Comparison of ENCODE assay signal across 7 cellular contexts in the genomic region with DNA sequence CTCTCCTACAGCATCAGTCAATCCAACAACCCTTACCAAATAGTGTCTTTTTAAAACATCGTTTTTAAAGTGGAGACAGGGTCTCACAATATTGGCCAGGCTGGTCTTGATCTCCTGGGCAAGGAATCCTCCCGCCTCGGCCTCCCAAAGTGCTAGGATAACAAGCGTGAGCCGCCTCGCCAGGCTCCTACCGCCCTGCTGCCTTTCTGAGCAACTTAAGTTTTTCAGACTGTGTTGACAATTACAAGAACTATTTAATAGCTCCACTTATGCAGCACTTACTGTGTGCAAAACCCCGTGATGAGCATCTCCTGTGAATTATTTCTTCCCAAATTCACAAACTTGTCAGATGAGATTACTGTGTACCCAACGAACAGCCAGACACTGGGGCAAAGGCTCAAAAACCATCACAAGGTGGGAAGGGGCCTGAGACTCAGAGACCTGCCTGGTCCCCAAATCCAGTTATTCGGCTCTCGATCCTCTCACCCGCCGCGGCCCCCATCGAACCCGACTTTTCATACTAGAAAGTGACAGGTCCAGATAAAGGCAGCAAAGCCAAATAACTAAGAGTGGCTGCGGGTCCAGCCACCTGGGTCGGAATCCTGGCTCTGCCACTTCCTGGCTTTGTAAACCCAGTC. TPM values are rescaled to one million over a fixed set of nuclear protein-coding genes. Genes with fewer than 3 reads are reported as not detected.
DNase-seq lines count a peak whose midpoint lies in the region; ATAC-seq, FAIRE-seq and TF ChIP-seq lines count a peak whose summit lies in the region.

No MANE protein-coding gene starts in this region.

- H3K27ac Mint-ChIP-seq in activated naive CD4-positive, alpha-beta T cell treated with anti-CD3 and anti-CD28 coated beads, Interleukin-2, amount 50 U/mL, for 72 hours: peak overlapping the region; percentile 95 to 100

- H3K36me3 Mint-ChIP-seq in activated naive CD4-positive, alpha-beta T cell treated with anti-CD3 and anti-CD28 coated beads, Interleukin-2, amount 50 U/mL, for 72 hours: peaks cover 55% of the 10 kb centered on the region in 2 donors

- H3K4me3 ChIP-seq in HUES48 (ENCODE audit: low read depth, low read length) (peak overlapping the region; percentile 95), iPS-18a (ENCODE audit: low read length) (peak overlapping the region; percentile 94), stomach smooth muscle (ENCODE audit: low read length in 2 of 2) (peak overlapping the region; percentile 96 to 98)

- peak overlapping the region; percentile 98 for H3K9ac ChIP-seq in HUES48 (ENCODE audit: low read depth, low read length)
- H3K9ac ChIP-seq in iPS-18a (ENCODE audit: low read length): peak overlapping the region; percentile 96
- H3K9ac ChIP-seq in stomach smooth muscle (ENCODE audit: low read length in 2 of 2): peak overlapping the region; percentile 95 to 99

- no peak for DNase-seq in activated naive CD4-positive, alpha-beta T cell treated with anti-CD3 and anti-CD28 coated beads, Interleukin-2, amount 50 U/mL, for 72 hours (ENCODE audit: low spot score in 2 of 2)
- DNase-seq in SIG-M5 (lab: John Stamatoyannopoulos, UW) (no peak), H54 (ENCODE audit: insufficient read length, low spot score) (no peak)

- no peak for TF ChIP-seq POLR2A in H54 (IDR thresholded peaks at IDR 0.05; ENCODE audit: low read depth, low read length)

- FAIRE-seq in H54 (lab: Jason Lieb, UNC): no peak

- H3K27me3 ChIP-seq in HUES48 (ENCODE audit: control insufficient read depth, insufficient read depth, low read length): no peaks in the 10 kb centered on the region
- no peaks in the 10 kb centered on the region for H3K27me3 ChIP-seq in iPS-18a (ENCODE audit: control insufficient read depth, insufficient read depth, low read length)
- H3K27me3 ChIP-seq in stomach smooth muscle (ENCODE audit: control insufficient read depth in 1 of 2, insufficient read depth in 2 of 2, low read length in 2 of 2): no peaks in the 10 kb centered on the region

- no peak for ATAC-seq in activated naive CD4-positive, alpha-beta T cell treated with anti-CD3 and anti-CD28 coated beads, Interleukin-2, amount 50 U/mL, for 72 hours
- no peak for ATAC-seq in GM19351 (IDR thresholded peaks at IDR 0.05; ENCODE audit: unreplicated experiment)

- H3K36me3 ChIP-seq in HUES48 (ENCODE audit: control insufficient read depth, insufficient read depth, low read length): peaks cover 38% of the 10 kb centered on the region
- H3K36me3 ChIP-seq in iPS-18a (ENCODE audit: control insufficient read depth, low read depth, low read length): peaks cover 28% of the 10 kb centered on the region
- peaks cover 21 to 23% of the 10 kb centered on the region in 2 donors for H3K36me3 ChIP-seq in stomach smooth muscle (ENCODE audit: control insufficient read depth in 2 of 2, insufficient read depth in 2 of 2, low read length in 2 of 2)

- H3K9me3 ChIP-seq in HUES48 (ENCODE audit: control insufficient read depth, insufficient read depth, low read length) (no peaks in the 10 kb centered on the region), iPS-18a (ENCODE audit: control insufficient read depth, low read depth, low read length) (no peaks in the 10 kb centered on the region), stomach smooth muscle (ENCODE audit: control insufficient read depth in 2 of 2, low read length in 2 of 2) (no peaks in the 10 kb centered on the region)

- peaks cover 40% of the 10 kb centered on the region for H3K4me1 ChIP-seq in HUES48 (ENCODE audit: control insufficient read depth, insufficient read depth, low read length)
- peaks cover 24% of the 10 kb centered on the region for H3K4me1 ChIP-seq in iPS-18a (ENCODE audit: control insufficient read depth, low read depth, low read length)
- peaks cover 39% of the 10 kb centered on the region for H3K4me1 ChIP-seq in stomach smooth muscle (ENCODE audit: control insufficient read depth, insufficient read depth, low read length)

- peak overlapping the region; percentile 95 for H3K27ac ChIP-seq in HUES48 (ENCODE audit: low read depth, low read length)
- peak overlapping the region; percentile 88 for H3K27ac ChIP-seq in iPS-18a (ENCODE audit: low read length)
- peak overlapping the region; percentile 85 for H3K27ac ChIP-seq in stomach smooth muscle (ENCODE audit: low read length)

- H3K9me3 Mint-ChIP-seq in activated naive CD4-positive, alpha-beta T cell treated with anti-CD3 and anti-CD28 coated beads, Interleukin-2, amount 50 U/mL, for 72 hours: no peaks in the 10 kb centered on the region

RNA-seq across cellular contexts. Expression of a gene that starts 0.6 kb away (rescaled TPM):
- 1,000 to 10,000 TPM; 2,030 to 2,264 TPM for total RNA-seq in activated naive CD4-positive, alpha-beta T cell treated with anti-CD3 and anti-CD28 coated beads, Interleukin-2, amount 50 U/mL, for 72 hours

RNA-seq across cellular contexts. Expression of a gene that starts 0.9 kb away (rescaled TPM):
- total RNA-seq in activated naive CD4-positive, alpha-beta T cell treated with anti-CD3 and anti-CD28 coated beads, Interleukin-2, amount 50 U/mL, for 72 hours: 10 to 100 TPM; 25.7 to 40.4 TPM

RNA-seq across cellular contexts. Expression of a gene that starts 3.5 kb away (rescaled TPM):
- total RNA-seq in activated naive CD4-positive, alpha-beta T cell treated with anti-CD3 and anti-CD28 coated beads, Interleukin-2, amount 50 U/mL, for 72 hours: 1 to 10 TPM; 5.5 to 9.1 TPM

RNA-seq across cellular contexts. Expression of a gene that starts 11.9 kb away (rescaled TPM):
- not detected for total RNA-seq in activated naive CD4-positive, alpha-beta T cell treated with anti-CD3 and anti-CD28 coated beads, Interleukin-2, amount 50 U/mL, for 72 hours

RNA-seq across cellular contexts. Expression of a gene that starts 18.8 kb away (rescaled TPM):
- 10 to 100 TPM; 10.5 to 16.9 TPM for total RNA-seq in activated naive CD4-positive, alpha-beta T cell treated with anti-CD3 and anti-CD28 coated beads, Interleukin-2, amount 50 U/mL, for 72 hours
